In genomic region chr17:15651001-15651582, GRCh38 we compare ENCODE assay signal across 8 cellular contexts. TPM values are rescaled to one million over a fixed set of nuclear protein-coding genes. Genes with fewer than 3 reads are reported as not detected.
A peak's percentile ranks its signal among the peaks of the same experiment; 100 is the strongest.
DNase-seq lines count a peak whose midpoint lies in the region; ATAC-seq and TF ChIP-seq lines count a peak whose summit lies in the region.
"Had no signal": no experiment of that assay in that cellular context is flagged by ENCODE, and none has a peak within 500 bp of the region (broad histone marks: within the 10 kb centered on the region; RNA-seq: fewer than 3 reads in every experiment).

No MANE protein-coding gene starts in this region.

- H3K27me3 Mint-ChIP-seq in T-cell = no peaks in the 10 kb centered on the region

- CTCF ChIA-PET in T-cell (lab: Charles Lee) = no interaction called here

- intact Hi-C loops in left ventricle myocardium superior (cut with micrococcal nuclease) = no loop called here

- H3K27me3 ChIP-seq in stomach smooth muscle (ENCODE audit: control insufficient read depth in 1 of 2, insufficient read depth in 2 of 2, low read length in 2 of 2) (no peaks in the 10 kb centered on the region), MM.1S (replicated peaks; ENCODE audit: insufficient read depth, low read length) (no peaks in the 10 kb centered on the region)

- ATAC-seq in HG02981 (IDR thresholded peaks at IDR 0.05; ENCODE audit: unreplicated experiment) (peak; percentile 7), T-cell (replicated peaks in 1 of 4) (no peak), left ventricle myocardium superior (peak; percentile 4), GM21381 (IDR thresholded peaks at IDR 0.05; ENCODE audit: unreplicated experiment) (no peak)

- no peak overlapping the region for H2AFZ ChIP-seq in MM.1S (ENCODE audit: low read length)

- TF ChIP-seq CTCF in MM.1S (IDR thresholded peaks at IDR 0.05; ENCODE audit: low read length) = no peak

- no peak overlapping the region for H3K27ac Mint-ChIP-seq in T-cell

- H3K79me2 ChIP-seq in MM.1S (ENCODE audit: low read length) = no peaks in the 10 kb centered on the region

- H3K36me3 ChIP-seq in stomach smooth muscle (ENCODE audit: control insufficient read depth in 2 of 2, insufficient read depth in 2 of 2, low read length in 2 of 2) (no peaks in the 10 kb centered on the region), MM.1S (replicated peaks; ENCODE audit: insufficient read depth, low read length) (no peaks in the 10 kb centered on the region)

- H3K4me1 Mint-ChIP-seq in T-cell = peaks cover 9 to 18% (median 13%) of the 10 kb centered on the region in 3 donors

- H3K27ac ChIP-seq in stomach smooth muscle (ENCODE audit: low read length) (peak overlapping the region; percentile 73), MM.1S (ENCODE audit: low read length) (no peak overlapping the region)

- peaks cover 25% of the 10 kb centered on the region for H3K4me1 ChIP-seq in stomach smooth muscle (ENCODE audit: control insufficient read depth, insufficient read depth, low read length)
- H3K4me1 ChIP-seq in MM.1S (ENCODE audit: low read length) = no peaks in the 10 kb centered on the region

- H3K4me3 Mint-ChIP-seq in T-cell = peak overlapping the region; percentile 6 to 65 (median 57)

- H3K9ac ChIP-seq in stomach smooth muscle (ENCODE audit: low read length in 2 of 2) (peak overlapping the region; percentile 53 to 84), MM.1S (ENCODE audit: low read length) (no peak overlapping the region)

- DNase-seq in T-cell = no peak
- peak; percentile 32 for DNase-seq in left ventricle myocardium superior
- no peak for DNase-seq in HUDEP-2 (lab: John Stamatoyannopoulos, UW; ENCODE audit: unreplicated experiment in 76 of 76)
- no peak for DNase-seq in MM.1S
- DNase-seq: NCI-H1417 treated with DMSO at 0.1 percent for 48 hours had no signal

- no peak overlapping the region for H3K4me2 ChIP-seq in MM.1S (ENCODE audit: low read depth, low read length)

- H4K20me1 ChIP-seq in MM.1S (ENCODE audit: insufficient read depth, low read length) = no peaks in the 10 kb centered on the region

- H3K9me3 Mint-ChIP-seq in T-cell = no peaks in the 10 kb centered on the region

- no peaks in the 10 kb centered on the region for H3F3A ChIP-seq in MM.1S (ENCODE audit: insufficient read depth, low read length)

- POLR2A ChIA-PET in T-cell (lab: Charles Lee) = no interaction called here

- H3K4me3 ChIP-seq in stomach smooth muscle (ENCODE audit: low read length in 2 of 2) (peak overlapping the region; percentile 72 to 84), MM.1S (ENCODE audit: low read length) (no peak overlapping the region)

- H3K9me3 ChIP-seq in stomach smooth muscle (ENCODE audit: control insufficient read depth in 2 of 2, low read length in 2 of 2) = no peaks in the 10 kb centered on the region
- H3K9me3 ChIP-seq in MM.1S (replicated peaks; ENCODE audit: insufficient read depth, low read length) = no peaks in the 10 kb centered on the region

- no peaks in the 10 kb centered on the region for H3K9me2 ChIP-seq in MM.1S (replicated peaks; ENCODE audit: insufficient read depth, low read length)

- H3K36me3 Mint-ChIP-seq in T-cell = peaks cover under 1% of the 10 kb centered on the region

RNA-seq across cellular contexts. Expression of gene FBXW10B, which starts 31.6 kb away (rescaled TPM):
- 1 to 10 TPM in 2 of 5 donors, under 1 TPM in 3; 0.38 to 1.3 (median 0.85) TPM for total RNA-seq in T-cell
- total RNA-seq in left ventricle myocardium superior = 0.35 TPM

RNA-seq across cellular contexts. Expression of gene TRIM16, which starts 33.0 kb away (rescaled TPM):
- total RNA-seq in T-cell (10 to 100 TPM in 2 of 5 donors, 1 to 10 TPM in 3; 6.4 to 13.8 (median 8.9) TPM), left ventricle myocardium superior (24.9 TPM)

RNA-seq across cellular contexts. Expression of gene ZNF286A, which starts 48.5 kb away (rescaled TPM):
- total RNA-seq in T-cell = 10 to 100 TPM; 15.9 to 44.3 (median 26.0) TPM
- 12.5 TPM for total RNA-seq in left ventricle myocardium superior

Comparison
In these comparisons a context has a peak if more than half of its experiments do, and no peak if none do; other contexts are left out.
1. ATAC-seq: peak in HG02981 (single experiment) and left ventricle myocardium superior (single experiment); none in T-cell (0 of 4) and GM21381 (single experiment).